In the genomic region with DNA sequence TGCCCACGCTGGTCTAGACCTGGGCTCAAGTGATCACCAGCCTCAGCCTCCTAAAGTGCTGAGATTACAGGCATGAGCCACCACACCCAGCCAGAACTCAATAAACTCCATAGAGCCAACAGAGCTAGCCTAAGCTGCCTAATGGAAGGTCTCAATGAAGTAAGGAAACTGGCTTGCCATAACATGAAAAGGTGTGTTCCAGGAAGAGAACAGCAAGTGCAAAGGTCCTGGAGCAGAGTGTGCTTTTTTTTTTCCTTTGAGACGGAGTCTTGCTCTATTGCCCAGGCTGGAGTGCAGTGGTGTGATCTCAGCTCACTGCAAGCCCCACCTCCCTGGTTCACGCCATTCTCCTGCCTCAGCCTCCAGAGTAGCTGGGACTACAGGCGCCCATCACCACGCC, we compare ENCODE assay signal across 2 cellular contexts.
TF ChIP-seq lines count a peak whose summit lies in the region.

No MANE protein-coding gene starts in this region.

TF ChIP-seq in WTC11, 78 proteins besides CTCF, POLR2A, EP300 and RAD21:
- 0 out of 2 replicates have a peak, but pooled peaks have one; percentile 23 for TF ChIP-seq ZNF121 (CRISPR knock-in tag; IDR thresholded peaks at IDR 0.05)

TF ChIP-seq in K562, 482 proteins besides CTCF, POLR2A, EP300 and RAD21:
- TF ChIP-seq BCOR (IDR thresholded peaks at IDR 0.05) (peak; percentile 33; the same call in 1 of the 2 replicates), RBM25 (IDR thresholded peaks at IDR 0.05; ENCODE audit: low read depth, low read length, severe bottlenecking) (peak; percentile 12)
TF ChIP-seq in K562: peak in this region for 2; not testable (repeated sequence) for 480.
